ENCODE assay signal across 13 cellular contexts in genomic region chr13:94233401-94233800, GRCh38.
DNase-seq lines count a peak whose midpoint lies in the region; ATAC-seq, FAIRE-seq and TF ChIP-seq lines count a peak whose summit lies in the region.
"Had no signal": no experiment of that assay in that cellular context is flagged by ENCODE, and none has a peak within 500 bp of the region (broad histone marks: within the 10 kb centered on the region; RNA-seq: fewer than 3 reads in every experiment).

No MANE protein-coding gene starts in this region.

- H3K27me3 ChIP-seq in brain microvascular endothelial cell (replicated peaks), result no peaks in the 10 kb centered on the region
- H3K27me3 ChIP-seq in thoracic aorta (replicated peaks; ENCODE audit: insufficient read depth), result no peaks in the 10 kb centered on the region

- no peak for FAIRE-seq in GM12892 (lab: Jason Lieb, UNC)

- H3K27ac Mint-ChIP-seq in stimulated activated memory B cell treated with anti-CD40 and anti-IgM and Interleukin-4, amounts not matched to agents 10 μg/mL and 1 μg/mL and 100 μg/mL, for 72 hours, result no peak overlapping the region
- no peak overlapping the region for H3K27ac Mint-ChIP-seq in activated CD4-positive, alpha-beta T cell treated with anti-CD3 and anti-CD28 coated beads, Interleukin-2, amount 10 ng/mL, durations not matched to agents 24 days and 14 days
- H3K27ac Mint-ChIP-seq: B cell; T-helper 2 cell treated with Interferon-gamma antibody and Interleukin-4, amounts not matched to agents 5 μg/mL and 100 μg/mL, for 36 hours had no signal

- no peak overlapping the region for H3K4me3 ChIP-seq in brain microvascular endothelial cell (ENCODE audit: low read depth, low read length)
- H3K4me3 ChIP-seq in thoracic aorta, result peak overlapping the region; percentile 40
- H3K4me3 ChIP-seq: prostate gland had no signal

- peaks cover 3% of the 10 kb centered on the region for H3K9me3 Mint-ChIP-seq in stimulated activated memory B cell treated with anti-CD40 and anti-IgM and Interleukin-4, amounts not matched to agents 10 μg/mL and 1 μg/mL and 100 μg/mL, for 72 hours
- H3K9me3 Mint-ChIP-seq in activated CD4-positive, alpha-beta T cell treated with anti-CD3 and anti-CD28 coated beads, Interleukin-2, amount 10 ng/mL, durations not matched to agents 24 days and 14 days, result peaks cover 7% of the 10 kb centered on the region
- H3K9me3 Mint-ChIP-seq: T-helper 2 cell treated with Interferon-gamma antibody and Interleukin-4, amounts not matched to agents 5 μg/mL and 100 μg/mL, for 36 hours had no signal

- ATAC-seq in thoracic aorta (ENCODE audit: insufficient number of reproducible peaks, low FRiP score, low read depth), result no peak
- no peak for ATAC-seq in stimulated activated memory B cell treated with anti-CD40 and anti-IgM and Interleukin-4, amounts not matched to agents 10 μg/mL and 1 μg/mL and 100 μg/mL, for 72 hours

- intact Hi-C loops in activated CD4-positive, alpha-beta T cell treated with anti-CD3 and anti-CD28 coated beads, Interleukin-2, amount 10 ng/mL, durations not matched to agents 24 days and 14 days (cut with micrococcal nuclease), result loop anchor here (10.0 kb wide), 1 partner anchor 381 kb away; no protein-coding TSS in a partner anchor

- H3K36me3 ChIP-seq in brain microvascular endothelial cell (replicated peaks) (no peaks in the 10 kb centered on the region), thoracic aorta (no peaks in the 10 kb centered on the region)
- H3K36me3 ChIP-seq: prostate gland had no signal

- TF ChIP-seq POLR2A in GM12892 (IDR thresholded peaks at IDR 0.05; ENCODE audit: low read depth, low read length), result no peak

- H3K27ac ChIP-seq in brain microvascular endothelial cell (peak overlapping the region; percentile 78), thoracic aorta (no peak overlapping the region)
- H3K27ac ChIP-seq: prostate gland had no signal

- peaks cover 6% of the 10 kb centered on the region for H3K4me1 Mint-ChIP-seq in stimulated activated memory B cell treated with anti-CD40 and anti-IgM and Interleukin-4, amounts not matched to agents 10 μg/mL and 1 μg/mL and 100 μg/mL, for 72 hours
- peaks cover 18% of the 10 kb centered on the region for H3K4me1 Mint-ChIP-seq in activated CD4-positive, alpha-beta T cell treated with anti-CD3 and anti-CD28 coated beads, Interleukin-2, amount 10 ng/mL, durations not matched to agents 24 days and 14 days

- no peaks in the 10 kb centered on the region for H3K27me3 Mint-ChIP-seq in stimulated activated memory B cell treated with anti-CD40 and anti-IgM and Interleukin-4, amounts not matched to agents 10 μg/mL and 1 μg/mL and 100 μg/mL, for 72 hours
- H3K27me3 Mint-ChIP-seq in activated CD4-positive, alpha-beta T cell treated with anti-CD3 and anti-CD28 coated beads, Interleukin-2, amount 10 ng/mL, durations not matched to agents 24 days and 14 days, result peaks cover 2% of the 10 kb centered on the region
- H3K27me3 Mint-ChIP-seq: B cell had no signal

- H3K4me1 ChIP-seq in thoracic aorta (ENCODE audit: control insufficient read depth in 1 of 2, low read depth in 2 of 2), result peaks cover 0 to 11% of the 10 kb centered on the region in 2 donors
- H3K4me1 ChIP-seq: prostate gland had no signal

- H3K36me3 Mint-ChIP-seq in stimulated activated memory B cell treated with anti-CD40 and anti-IgM and Interleukin-4, amounts not matched to agents 10 μg/mL and 1 μg/mL and 100 μg/mL, for 72 hours, result no peaks in the 10 kb centered on the region
- no peaks in the 10 kb centered on the region for H3K36me3 Mint-ChIP-seq in activated CD4-positive, alpha-beta T cell treated with anti-CD3 and anti-CD28 coated beads, Interleukin-2, amount 10 ng/mL, durations not matched to agents 24 days and 14 days (ENCODE audit: low read depth)

- H3K9me3 ChIP-seq in thoracic aorta, result no peaks in the 10 kb centered on the region
- H3K9me3 ChIP-seq: prostate gland had no signal

- DNase-seq in NK-92 treated with Interleukin-12 subunit alpha and Interleukin-12 subunit beta, amount 100 ng/mL, for 24 hours (lab: John Stamatoyannopoulos, UW), result peak; percentile 2
- DNase-seq in NK-92 (lab: John Stamatoyannopoulos, UW; ENCODE audit: unreplicated experiment) (no peak), brain microvascular endothelial cell (peak; percentile 96), iris pigment epithelial cell (ENCODE audit: low read depth) (peak; percentile 97), thoracic aorta (ENCODE audit: low spot score) (no peak), GM12892 (ENCODE audit: insufficient read length) (no peak)
- DNase-seq in activated CD4-positive, alpha-beta T cell treated with anti-CD3 and anti-CD28 coated beads, Interleukin-2, amount 10 ng/mL, durations not matched to agents 24 days and 14 days, result no peak
- DNase-seq: NCI-H1105; stimulated activated naive CD4-positive, alpha-beta T cell treated with Interleukin-2 at 50 U/mL for 16 hours had no signal

- no peak overlapping the region for H3K4me3 Mint-ChIP-seq in stimulated activated memory B cell treated with anti-CD40 and anti-IgM and Interleukin-4, amounts not matched to agents 10 μg/mL and 1 μg/mL and 100 μg/mL, for 72 hours
- H3K4me3 Mint-ChIP-seq in activated CD4-positive, alpha-beta T cell treated with anti-CD3 and anti-CD28 coated beads, Interleukin-2, amount 10 ng/mL, durations not matched to agents 24 days and 14 days, result no peak overlapping the region
- H3K4me3 Mint-ChIP-seq: B cell; T-helper 2 cell treated with Interferon-gamma antibody and Interleukin-4, amounts not matched to agents 5 μg/mL and 100 μg/mL, for 36 hours had no signal

- TF ChIP-seq CTCF in brain microvascular endothelial cell (IDR thresholded peaks at IDR 0.05; ENCODE audit: low read depth, low read length, missing control alignments), result no peak
- TF ChIP-seq CTCF in thoracic aorta (IDR thresholded peaks at IDR 0.05), result no peak

- in situ Hi-C loops in brain microvascular endothelial cell (cut with HindIII; ENCODE audit: low pct_ligation_motif_present, low sequenced_read_pairs), result no loop called here

Comparison
In these comparisons a context has a peak if more than half of its experiments do, and no peak if none do; other contexts are left out.
1. DNase-seq: peak in NK-92 treated with Interleukin-12 subunit alpha and Interleukin-12 subunit beta, amount 100 ng/mL, for 24 hours (single experiment), brain microvascular endothelial cell (single experiment) and iris pigment epithelial cell (single experiment); none in NK-92 (single experiment), thoracic aorta (single experiment), activated CD4-positive, alpha-beta T cell treated with anti-CD3 and anti-CD28 coated beads, Interleukin-2, amount 10 ng/mL, durations not matched to agents 24 days and 14 days (single experiment) and GM12892 (single experiment).